Comparison of ENCODE assay signal across 16 cellular contexts in the genomic region with DNA sequence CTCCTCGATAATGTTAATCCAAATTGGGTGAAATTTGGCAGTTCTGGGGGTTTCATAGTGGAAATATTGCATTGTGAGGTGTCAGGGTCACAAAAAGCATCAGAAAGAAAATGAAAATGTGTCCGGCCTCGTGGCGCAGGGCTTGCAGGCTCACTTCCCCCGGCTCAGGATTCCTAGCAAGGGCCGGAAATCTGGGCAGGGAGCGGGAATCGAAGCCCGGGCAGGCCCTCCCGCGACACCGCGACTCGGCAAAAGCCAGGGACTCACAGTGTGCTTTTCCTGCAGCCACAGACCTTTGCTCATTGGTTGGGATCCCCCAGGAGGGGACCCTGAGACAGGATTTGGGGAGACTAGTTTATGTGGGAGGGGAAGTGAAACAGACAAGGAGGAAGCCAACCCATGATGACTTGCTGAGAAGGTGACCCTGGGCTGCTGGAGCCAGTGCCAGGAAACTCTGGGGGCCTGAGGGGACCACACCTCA. TPM values are rescaled to one million over a fixed set of nuclear protein-coding genes. Genes with fewer than 3 reads are reported as not detected.
DNase-seq lines count a peak whose midpoint lies in the region; ATAC-seq, FAIRE-seq and TF ChIP-seq lines count a peak whose summit lies in the region.
"Had no signal": no experiment of that assay in that cellular context is flagged by ENCODE, and none has a peak within 500 bp of the region (broad histone marks: within the 10 kb centered on the region; RNA-seq: fewer than 3 reads in every experiment).

No MANE protein-coding gene starts in this region.

- CTCF ChIA-PET in endothelial cell of umbilical vein (lab: Charles Lee): interaction anchor here (1.1 to 4.8 kb wide), 15 partner anchors 14 to 395 kb away, joined by 3 to 36 read pairs (median 17); a partner anchor contains a TSS

- H3K9me3 Mint-ChIP-seq in T-helper 1 cell treated with Interleukin-12 subunit alpha and Interleukin-12 subunit beta and Interleukin-4 antibody, amounts not matched to agents 30 μg/mL and 1 μg/mL, for 36 hours: no peaks in the 10 kb centered on the region

- H3K4me3 Mint-ChIP-seq in T-helper 1 cell treated with Interleukin-12 subunit alpha and Interleukin-12 subunit beta and Interleukin-4 antibody, amounts not matched to agents 30 μg/mL and 1 μg/mL, for 36 hours: no peak overlapping the region

- no peak for FAIRE-seq in endothelial cell of umbilical vein (lab: Jason Lieb, UNC)
- FAIRE-seq: islet of Langerhans had no signal

- intact Hi-C loops in endothelial cell of umbilical vein (cut with micrococcal nuclease): loop anchor here (1.0 to 10.0 kb wide), 7 partner anchors 19 to 1782 kb away; a partner anchor contains a TSS
- intact Hi-C loops in tibial artery (cut with DNase I; ENCODE audit: low total_unique reads): no loop called here

- H3K27ac Mint-ChIP-seq in T-helper 1 cell treated with Interleukin-12 subunit alpha and Interleukin-12 subunit beta and Interleukin-4 antibody, amounts not matched to agents 30 μg/mL and 1 μg/mL, for 36 hours: peak overlapping the region; percentile 86

- H3K9me3 ChIP-seq in endothelial cell of umbilical vein (replicated peaks; ENCODE audit: control insufficient read depth, insufficient read depth, low read length) (no peaks in the 10 kb centered on the region), muscle layer of duodenum (ENCODE audit: control insufficient read depth in 1 of 2, low read length in 2 of 2) (no peaks in the 10 kb centered on the region), tibial artery (no peaks in the 10 kb centered on the region)
- H3K9me3 ChIP-seq: SJSA1 had no signal

- H3K4me1 ChIP-seq in endothelial cell of umbilical vein (ENCODE audit: control insufficient read depth, extremely low read depth, insufficient read depth, low read length): peaks cover 53% of the 10 kb centered on the region
- no peaks in the 10 kb centered on the region for H3K4me1 ChIP-seq in muscle layer of duodenum (ENCODE audit: control insufficient read depth in 1 of 2, insufficient read depth in 2 of 2, low read length in 2 of 2)
- H3K4me1 ChIP-seq in tibial artery: peaks cover 0 to 74% (median 45%) of the 10 kb centered on the region in 4 donors

- H3K79me2 ChIP-seq in endothelial cell of umbilical vein (ENCODE audit: control insufficient read depth, insufficient read depth, low read length): peaks cover 40% of the 10 kb centered on the region

- DNase-seq in T-helper 1 cell (no peak), endothelial cell of umbilical vein (ENCODE audit: low read depth, low spot score) (peak; percentile 69), tibial artery (peak in 1 of 2 donors; percentile 51)
- DNase-seq in stimulated activated naive CD4-positive, alpha-beta T cell treated with Interleukin-2 at 50 U/mL for 16 hours (lab: John Stamatoyannopoulos, UW): no peak
- DNase-seq: DMS79 treated with DMSO at 0.1 percent for 48 hours; NCI-H187; stimulated activated naive CD8-positive, alpha-beta T cell treated with anti-CD3 and anti-CD28 coated beads, Interleukin-15, Interleukin-2, amounts not matched to agents 100 U/mL and 50 U/mL, for 24 hours had no signal

- peak overlapping the region; percentile 5 for H2AFZ ChIP-seq in endothelial cell of umbilical vein (ENCODE audit: low read depth, low read length)

- peaks cover 22% of the 10 kb centered on the region for H3K4me1 Mint-ChIP-seq in T-helper 1 cell treated with Interleukin-12 subunit alpha and Interleukin-12 subunit beta and Interleukin-4 antibody, amounts not matched to agents 30 μg/mL and 1 μg/mL, for 36 hours (ENCODE audit: low read depth)

- peaks cover 6% of the 10 kb centered on the region for H3K27me3 Mint-ChIP-seq in T-helper 1 cell treated with Interleukin-12 subunit alpha and Interleukin-12 subunit beta and Interleukin-4 antibody, amounts not matched to agents 30 μg/mL and 1 μg/mL, for 36 hours (ENCODE audit: low read depth)

- ATAC-seq in activated CD4-positive, CD25-positive, alpha-beta regulatory T cell treated with anti-CD3 and anti-CD28 coated beads, Interleukin-2, amount 50 U/mL, for 24 hours: no peak
- no peak for ATAC-seq in HG02870 (IDR thresholded peaks at IDR 0.05; ENCODE audit: unreplicated experiment)
- ATAC-seq: HCT116 had no signal

- POLR2A ChIA-PET in endothelial cell of umbilical vein (lab: Charles Lee): interaction anchor here (1.8 to 2.8 kb wide), 7 partner anchors 16 to 271 kb away, joined by 6 to 20 read pairs (median 11); no protein-coding TSS in a partner anchor

- TF ChIP-seq POLR2A in endothelial cell of umbilical vein (IDR thresholded peaks at IDR 0.05; ENCODE audit: low read depth, low read length): no peak

- dilution Hi-C loops in endothelial cell of umbilical vein (cut with MboI; ENCODE audit: extremely low pct_ligation_motif_present, low sequenced_read_pairs): no loop called here

- no TSS peak for BruUV-seq in endothelial cell of umbilical vein (replicated peaks; lab: Mats Ljungman, UMichigan)

- H3K27ac ChIP-seq in endothelial cell of umbilical vein (ENCODE audit: insufficient read depth, low read depth, low read length) (peak overlapping the region; percentile 98), muscle layer of duodenum (ENCODE audit: low read length) (peak overlapping the region; percentile 63), tibial artery (peak overlapping the region; percentile 89 to 97)
- H3K27ac ChIP-seq: 22Rv1, SJSA1 had no signal

- H3K4me3 ChIP-seq in endothelial cell of umbilical vein (replicated peaks in 1 of 3; ENCODE audit: insufficient read depth in 1 of 3, low read depth in 1 of 3, low read length in 3 of 3) (no peak overlapping the region), muscle layer of duodenum (ENCODE audit: low read depth in 1 of 2, low read length in 2 of 2) (peak overlapping the region in 1 of 2 donors; percentile 3), tibial artery (peak overlapping the region; percentile 39 to 45)
- H3K4me3 ChIP-seq: SJSA1 had no signal

- no peaks in the 10 kb centered on the region for H4K20me1 ChIP-seq in endothelial cell of umbilical vein (replicated peaks; ENCODE audit: control insufficient read depth, extremely low read depth, insufficient read depth, low read length)

- no peaks in the 10 kb centered on the region for H3K36me3 Mint-ChIP-seq in T-helper 1 cell treated with Interleukin-12 subunit alpha and Interleukin-12 subunit beta and Interleukin-4 antibody, amounts not matched to agents 30 μg/mL and 1 μg/mL, for 36 hours (ENCODE audit: low read depth)

- peak overlapping the region; percentile 70 for H3K4me2 ChIP-seq in endothelial cell of umbilical vein (ENCODE audit: insufficient read depth, low read length)

- H3K9me1 ChIP-seq in endothelial cell of umbilical vein (replicated peaks; ENCODE audit: control insufficient read depth, extremely low read depth, insufficient read depth, low read length): no peaks in the 10 kb centered on the region

- peak overlapping the region; percentile 96 for H3K9ac ChIP-seq in endothelial cell of umbilical vein (replicated peaks; ENCODE audit: extremely low read depth, insufficient read depth, low read length)

- no peaks in the 10 kb centered on the region for H3K27me3 ChIP-seq in endothelial cell of umbilical vein (ENCODE audit: control insufficient read depth in 2 of 2, insufficient read depth in 2 of 2, low read length in 2 of 2)
- no peaks in the 10 kb centered on the region for H3K27me3 ChIP-seq in muscle layer of duodenum (ENCODE audit: low read depth, low read length)
- H3K27me3 ChIP-seq in tibial artery: no peaks in the 10 kb centered on the region
- H3K27me3 ChIP-seq: SJSA1 had no signal

- H3K36me3 ChIP-seq in endothelial cell of umbilical vein (ENCODE audit: control insufficient read depth in 2 of 2, extremely low read depth in 1 of 2, insufficient read depth in 2 of 2, low read length in 2 of 2) (peaks cover 0 to 4% of the 10 kb centered on the region in 2 experiments), muscle layer of duodenum (ENCODE audit: control insufficient read depth in 1 of 2, insufficient read depth in 2 of 2, low read length in 2 of 2) (no peaks in the 10 kb centered on the region), tibial artery (no peaks in the 10 kb centered on the region)
- H3K36me3 ChIP-seq: SJSA1 had no signal

- no peak for TF ChIP-seq CTCF in endothelial cell of umbilical vein (IDR thresholded peaks at IDR 0.05; ENCODE audit: extremely low read depth in 1 of 2, insufficient read depth in 1 of 2, low read depth in 1 of 2, low read length in 2 of 2)
- no peak for TF ChIP-seq CTCF in tibial artery (IDR thresholded peaks at IDR 0.05)

RNA-seq across cellular contexts. Expression of a gene that starts 0.8 kb away (rescaled TPM):
- 346 and 413 TPM in 2 replicates for total RNA-seq in endothelial cell of umbilical vein
- polyA plus RNA-seq in endothelial cell of umbilical vein: 180 and 182 TPM in 2 replicates
- 161 TPM in 2 replicates for polyA plus RNA-seq in endothelial cell of umbilical vein (2011; cell fraction: cytosol; rRNA removed)
- polyA plus RNA-seq in endothelial cell of umbilical vein (2011; cell fraction: nucleus; rRNA removed): 223 and 228 TPM in 2 replicates
- polyA plus RNA-seq in endothelial cell of umbilical vein (2012): 238 and 281 TPM in 2 replicates
- 380 and 445 TPM in 2 replicates for polyA minus RNA-seq in endothelial cell of umbilical vein
- polyA minus RNA-seq in endothelial cell of umbilical vein (2011; cell fraction: cytosol; rRNA and poly(A)+ RNA removed): not detected
- 156 and 158 TPM in 2 replicates for polyA minus RNA-seq in endothelial cell of umbilical vein (2011; cell fraction: nucleus; rRNA and poly(A)+ RNA removed)
- total RNA-seq: SJSA1 had no signal

RNA-seq across cellular contexts. Expression of a gene that starts 37.5 kb away (rescaled TPM):
- 20.3 and 28.0 TPM in 2 replicates for total RNA-seq in endothelial cell of umbilical vein
- 17.1 and 25.3 TPM in 2 replicates for polyA plus RNA-seq in endothelial cell of umbilical vein
- polyA plus RNA-seq in endothelial cell of umbilical vein (2011; cell fraction: cytosol; rRNA removed): 6.9 and 8.9 TPM in 2 replicates
- 8.1 and 8.4 TPM in 2 replicates for polyA plus RNA-seq in endothelial cell of umbilical vein (2011; cell fraction: nucleus; rRNA removed)
- polyA plus RNA-seq in endothelial cell of umbilical vein (2012): 7.2 and 9.7 TPM in 2 replicates
- polyA minus RNA-seq in endothelial cell of umbilical vein: 11.0 and 11.7 TPM in 2 replicates
- not detected for polyA minus RNA-seq in endothelial cell of umbilical vein (2011; cell fraction: cytosol; rRNA and poly(A)+ RNA removed)
- polyA minus RNA-seq in endothelial cell of umbilical vein (2011; cell fraction: nucleus; rRNA and poly(A)+ RNA removed): 5.9 and 8.9 TPM in 2 replicates

RNA-seq across cellular contexts. Expression of a gene that starts 51.9 kb away (rescaled TPM):
- not detected in 2 replicates for total RNA-seq in endothelial cell of umbilical vein
- polyA plus RNA-seq in endothelial cell of umbilical vein: not detected in 2 replicates
- not detected in 2 replicates for polyA plus RNA-seq in endothelial cell of umbilical vein (2011; cell fraction: cytosol; rRNA removed)
- polyA plus RNA-seq in endothelial cell of umbilical vein (2011; cell fraction: nucleus; rRNA removed): not detected in 2 replicates
- not detected in 2 replicates for polyA plus RNA-seq in endothelial cell of umbilical vein (2012)
- polyA minus RNA-seq in endothelial cell of umbilical vein: not detected in 2 replicates
- not detected for polyA minus RNA-seq in endothelial cell of umbilical vein (2011; cell fraction: cytosol; rRNA and poly(A)+ RNA removed)
- not detected in 2 replicates for polyA minus RNA-seq in endothelial cell of umbilical vein (2011; cell fraction: nucleus; rRNA and poly(A)+ RNA removed)
- total RNA-seq: esophagus mucosa, SJSA1 had no signal

Comparison
In these comparisons a context has a peak if more than half of its experiments do, and no peak if none do; other contexts are left out.
1. H3K4me3 ChIP-seq: peak in tibial artery (2 of 2); none in endothelial cell of umbilical vein (0 of 3).
2. Peak in every context shown above with its lines, with median percentiles within 50 percentile points of each other: H3K27ac ChIP-seq.